15 cellular contexts compared by ENCODE assay signal in the genomic region with DNA sequence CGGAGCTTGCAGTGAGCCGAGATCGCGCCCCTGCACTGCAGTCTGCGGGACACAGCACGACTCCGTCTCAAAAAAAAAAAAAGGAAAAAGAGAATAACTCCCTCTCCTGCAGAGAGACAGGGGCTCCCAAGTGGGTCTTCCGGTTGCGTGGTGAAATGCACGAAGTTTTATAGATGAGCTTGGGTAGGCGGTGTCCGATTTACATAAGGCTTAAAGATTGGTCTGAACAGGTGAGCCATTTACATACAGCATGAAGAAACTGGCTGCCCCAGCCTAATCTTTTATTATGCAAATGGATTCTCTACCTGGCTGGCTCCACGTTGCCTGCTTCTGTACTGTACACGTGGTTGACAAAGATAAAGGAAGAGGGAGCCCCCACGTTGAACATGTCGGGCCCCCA. TPM values are rescaled to one million over a fixed set of nuclear protein-coding genes. Genes with fewer than 3 reads are reported as not detected.
DNase-seq lines count a peak whose midpoint lies in the region; FAIRE-seq and TF ChIP-seq lines count a peak whose summit lies in the region.
"Had no signal": no experiment of that assay in that cellular context is flagged by ENCODE, and none has a peak within 500 bp of the region (broad histone marks: within the 10 kb centered on the region; RNA-seq: fewer than 3 reads in every experiment).

No MANE protein-coding gene starts in this region.

- H2AK5ac ChIP-seq in mesendoderm (ENCODE audit: low read length), result no peak overlapping the region

- H3K27me3 ChIP-seq in mesendoderm (ENCODE audit: insufficient read depth, low read length, poor library complexity) (no peaks in the 10 kb centered on the region), uterus (no peaks in the 10 kb centered on the region)

- TF ChIP-seq CTCF in choroid plexus epithelial cell (conservative IDR thresholded peaks at IDR 0.05; ENCODE audit: low read depth, low read length), result no peak
- no peak for TF ChIP-seq CTCF in uterus (IDR thresholded peaks at IDR 0.05)

- H2BK5ac ChIP-seq in mesendoderm (ENCODE audit: low read length), result no peak overlapping the region

- no peak overlapping the region for H4K5ac ChIP-seq in mesendoderm (ENCODE audit: low read length)

- no peak for FAIRE-seq in RCC 7860 (lab: Jason Lieb, UNC)

- H4K8ac ChIP-seq in mesendoderm (ENCODE audit: low read depth, low read length), result peak overlapping the region; percentile 44

- no peak overlapping the region for H3K18ac ChIP-seq in mesendoderm (ENCODE audit: low read length)

- no peaks in the 10 kb centered on the region for H3K79me2 ChIP-seq in mesendoderm (ENCODE audit: control insufficient read depth, insufficient read depth, low read length)

- H3K4me2 ChIP-seq in mesendoderm (ENCODE audit: low read length), result peak overlapping the region; percentile 36

- H3K4me3 ChIP-seq in choroid plexus epithelial cell (ENCODE audit: low read depth, low read length), result no peak overlapping the region
- H3K4me3 ChIP-seq in mesendoderm (ENCODE audit: low read length), result no peak overlapping the region
- H3K4me3 ChIP-seq in uterus, result no peak overlapping the region

- H3K4me1 ChIP-seq in mesendoderm (ENCODE audit: control insufficient read depth, low read depth, low read length), result no peaks in the 10 kb centered on the region
- no peaks in the 10 kb centered on the region for H3K4me1 ChIP-seq in uterus

- H3K9me3 ChIP-seq in uterus, result peaks cover 0 to 3% of the 10 kb centered on the region in 2 donors

- H3K27ac ChIP-seq in mesendoderm (ENCODE audit: low read depth, low read length) (no peak overlapping the region), uterus (no peak overlapping the region)
- H3K27ac ChIP-seq: HL-60 had no signal

- DNase-seq in DMS79 treated with DMSO at 0.1 percent for 48 hours (lab: John Stamatoyannopoulos, UW) (peak; percentile 69), NCI-H2081 treated with DMSO at 0.1 percent for 48 hours (lab: John Stamatoyannopoulos, UW) (peak; percentile 10), choroid plexus epithelial cell (ENCODE audit: low read depth) (peak; percentile 5), mesendoderm (peak; percentile 39), uterus (no peak), RCC 7860 (ENCODE audit: low spot score) (no peak), inferior parietal cortex (ENCODE audit: extremely low spot score) (no peak)
- no peak for DNase-seq in activated naive CD4-positive, alpha-beta T cell treated with anti-CD3 and anti-CD28 coated beads, Interleukin-2, amount 50 U/mL, for 16 hours
- DNase-seq: activated CD4-positive, alpha-beta T cell treated with anti-CD3 and anti-CD28 coated beads, Interleukin-2, amount 50 U/mL, for 48 hours; activated naive CD4-positive, alpha-beta T cell treated with anti-CD3 and anti-CD28 coated beads, Interleukin-2, amount 10 ng/mL, durations not matched to agents 7 days and 5 days; central memory CD4-positive, alpha-beta T cell; MM.1S; stimulated activated CD4-positive, alpha-beta T cell treated with anti-CD3 and anti-CD28 coated beads, Interleukin-15, amount 100 ng/mL, for 24 hours had no signal

- intact Hi-C loops in uterus (cut with DNase I; ENCODE audit: low total_unique reads), result no loop called here

- H3K4ac ChIP-seq in mesendoderm (ENCODE audit: low read depth, low read length), result no peak overlapping the region

- TF ChIP-seq POLR2A in uterus (IDR thresholded peaks at IDR 0.05), result no peak

- H2BK120ac ChIP-seq in mesendoderm (ENCODE audit: low read depth, low read length), result no peak overlapping the region

- peak overlapping the region; percentile 56 for H3K56ac ChIP-seq in mesendoderm (ENCODE audit: low read length)

- no peak overlapping the region for H2BK15ac ChIP-seq in mesendoderm (replicated peaks; ENCODE audit: low read depth)

- no peak overlapping the region for H3K23ac ChIP-seq in mesendoderm (ENCODE audit: low read length)

- H3K36me3 ChIP-seq in mesendoderm (ENCODE audit: control insufficient read depth, insufficient read depth, low read length), result no peaks in the 10 kb centered on the region
- no peaks in the 10 kb centered on the region for H3K36me3 ChIP-seq in uterus

- H3K9ac ChIP-seq in mesendoderm (ENCODE audit: low read length), result no peak overlapping the region

- no peaks in the 10 kb centered on the region for H3K79me1 ChIP-seq in mesendoderm (ENCODE audit: low read length)

- no CpG with 5 or more reads among the region's 16 CpGs for WGBS in mesendoderm (ENCODE audit: extremely low coverage, insufficient coverage, low lambda C conversion rate)

RNA-seq across cellular contexts. Expression of gene ADGRE2, which starts 19.5 kb away (rescaled TPM):
- 1.1 TPM for polyA plus RNA-seq in mesendoderm (2013, experiment 1 of 2)
- polyA plus RNA-seq in mesendoderm (2013, experiment 2 of 2), result 0.87 TPM
- 1 to 10 TPM in 1 of 4 donors, under 1 TPM in 3; 0.26 to 2.2 (median 0.65) TPM for total RNA-seq in uterus
- polyA plus RNA-seq: neural cell had no signal

Comparison
In these comparisons a context has a peak if more than half of its experiments do, and no peak if none do; other contexts are left out.
1. DNase-seq: peak in DMS79 treated with DMSO at 0.1 percent for 48 hours (single experiment), NCI-H2081 treated with DMSO at 0.1 percent for 48 hours (single experiment), choroid plexus epithelial cell (single experiment) and mesendoderm (single experiment); none in uterus (0 of 2), activated naive CD4-positive, alpha-beta T cell treated with anti-CD3 and anti-CD28 coated beads, Interleukin-2, amount 50 U/mL, for 16 hours (single experiment), RCC 7860 (single experiment) and inferior parietal cortex (single experiment).